8 cellular contexts compared by ENCODE assay signal in the genomic region with DNA sequence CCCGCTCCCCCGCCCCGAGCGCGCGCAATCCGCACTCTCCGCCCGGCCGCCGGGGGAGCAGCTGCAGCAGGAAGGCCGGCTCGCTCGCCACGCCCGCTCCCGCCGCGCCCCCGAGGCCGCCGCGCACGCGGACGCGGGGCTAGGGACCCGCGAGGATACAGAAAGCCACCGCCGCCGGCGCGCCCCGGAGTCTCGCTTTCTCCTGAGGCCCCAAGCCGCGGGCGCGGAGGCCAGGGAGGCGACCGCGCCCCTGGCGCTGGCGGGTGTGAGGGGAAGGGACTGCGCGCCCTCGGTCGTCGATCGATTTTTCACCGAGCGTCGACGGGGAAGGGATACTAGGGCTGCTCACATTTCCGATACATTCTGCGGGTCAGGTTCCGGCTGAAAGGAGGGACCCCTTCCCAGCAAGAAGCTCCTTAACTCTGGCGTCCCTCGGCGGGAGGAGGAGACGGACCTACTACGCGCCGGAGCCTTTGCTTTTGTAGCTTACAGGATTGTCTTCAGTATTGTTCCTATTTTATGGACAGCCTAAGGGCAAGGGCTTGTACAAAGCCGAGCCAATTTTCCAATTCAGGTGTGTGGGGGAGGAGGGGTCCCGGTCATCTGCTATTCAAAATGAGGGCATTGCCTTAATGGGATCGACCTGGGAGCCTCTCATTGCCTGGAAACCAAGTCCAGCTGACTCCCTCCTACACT. TPM values are rescaled to one million over a fixed set of nuclear protein-coding genes. Genes with fewer than 3 reads are reported as not detected.
DNase-seq lines count a peak whose midpoint lies in the region; ATAC-seq and TF ChIP-seq lines count a peak whose summit lies in the region.

No MANE protein-coding gene starts in this region.

- TF ChIP-seq CTCF in GM20000 (IDR thresholded peaks at IDR 0.05; ENCODE audit: extremely low read depth, missing control alignments) (peak; percentile 0), PC-3 (conservative IDR thresholded peaks at IDR 0.05; ENCODE audit: low read depth, low read length) (no peak), fibroblast of mammary gland (conservative IDR thresholded peaks at IDR 0.05; ENCODE audit: control insufficient read depth, insufficient read depth, low read depth, low read length) (no peak)

- H3K9me3 ChIP-seq in HUES48 (ENCODE audit: control insufficient read depth, insufficient read depth, low read length) (no peaks in the 10 kb centered on the region), PC-3 (ENCODE audit: low read length) (no peaks in the 10 kb centered on the region)

- H3K36me3 ChIP-seq in HUES48 (ENCODE audit: control insufficient read depth, insufficient read depth, low read length), result no peaks in the 10 kb centered on the region
- H3K36me3 ChIP-seq in PC-3 (ENCODE audit: low read depth, low read length), result no peaks in the 10 kb centered on the region

- H3K9me3 Mint-ChIP-seq in naive thymus-derived CD8-positive, alpha-beta T cell, result no peaks in the 10 kb centered on the region
- H3K9me3 Mint-ChIP-seq in stimulated activated naive B cell treated with anti-CD40 and anti-IgM and Interleukin-4, amounts not matched to agents 10 μg/mL and 1 μg/mL and 100 μg/mL, for 72 hours, result no peaks in the 10 kb centered on the region

- H3K4me1 ChIP-seq in HUES48 (ENCODE audit: control insufficient read depth, insufficient read depth, low read length), result peaks cover 17% of the 10 kb centered on the region
- peaks cover 33% of the 10 kb centered on the region for H3K4me1 ChIP-seq in PC-3 (ENCODE audit: insufficient read depth, low read length)

- H3K27ac ChIP-seq in HUES48 (ENCODE audit: low read depth, low read length) (peak overlapping the region; percentile 54), PC-3 (ENCODE audit: low read length) (no peak overlapping the region)

- intact Hi-C loops in PC-3 (cut with micrococcal nuclease), result loop anchor here (1.0 to 2.0 kb wide), 2 partner anchors 73 to 190 kb away; no protein-coding TSS in a partner anchor

- H3K27me3 Mint-ChIP-seq in naive thymus-derived CD8-positive, alpha-beta T cell, result peaks cover 13 to 45% (median 20%) of the 10 kb centered on the region in 5 donors
- no peaks in the 10 kb centered on the region for H3K27me3 Mint-ChIP-seq in stimulated activated naive B cell treated with anti-CD40 and anti-IgM and Interleukin-4, amounts not matched to agents 10 μg/mL and 1 μg/mL and 100 μg/mL, for 72 hours

- H3K4me2 ChIP-seq in PC-3 (ENCODE audit: low read length), result peak overlapping the region; percentile 76

- TSS peak; percentile 79 for BruUV-seq in PC-3 (replicated peaks; lab: Mats Ljungman, UMichigan)

- ATAC-seq in PC-3, result peak; percentile 0
- peak; percentile 67 to 69 for ATAC-seq in naive thymus-derived CD8-positive, alpha-beta T cell
- ATAC-seq in stimulated activated naive B cell treated with anti-CD40 and anti-IgM and Interleukin-4, amounts not matched to agents 10 μg/mL and 1 μg/mL and 100 μg/mL, for 72 hours (replicated peaks), result peak; percentile 44 to 60

- H3K27ac Mint-ChIP-seq in naive thymus-derived CD8-positive, alpha-beta T cell, result peak overlapping the region in 6 of 10 donors; percentile 56 to 84 (median 66)
- H3K27ac Mint-ChIP-seq in stimulated activated naive B cell treated with anti-CD40 and anti-IgM and Interleukin-4, amounts not matched to agents 10 μg/mL and 1 μg/mL and 100 μg/mL, for 72 hours, result peak overlapping the region; percentile 76

- no peaks in the 10 kb centered on the region for H3F3A ChIP-seq in PC-3 (ENCODE audit: low read length, unreplicated experiment)

- DNase-seq in COLO829 (ENCODE audit: low spot score) (peak; percentile 56), GM20000 (ENCODE audit: low spot score) (peak; percentile 92), PC-3 (peak; percentile 86), activated T-helper 1 cell treated with Interleukin-2 at 50 U/mL for 16 hours (ENCODE audit: low read depth) (peak; percentile 70), fibroblast of mammary gland (ENCODE audit: low read depth) (peak; percentile 56)
- peak; percentile 61 to 83 (median 74) for DNase-seq in naive thymus-derived CD8-positive, alpha-beta T cell
- DNase-seq in stimulated activated naive B cell treated with anti-CD40 and anti-IgM and Interleukin-4, amounts not matched to agents 10 μg/mL and 1 μg/mL and 100 μg/mL, for 72 hours, result peak; percentile 73

- peaks cover 22% of the 10 kb centered on the region for H3K27me3 ChIP-seq in HUES48 (ENCODE audit: control insufficient read depth, insufficient read depth, low read length)
- H3K27me3 ChIP-seq in PC-3 (ENCODE audit: low read length), result no peaks in the 10 kb centered on the region

- H3K4me1 Mint-ChIP-seq in naive thymus-derived CD8-positive, alpha-beta T cell, result peaks cover 16 to 56% (median 18%) of the 10 kb centered on the region in 4 donors
- peaks cover 48 to 75% of the 10 kb centered on the region in 2 donors for H3K4me1 Mint-ChIP-seq in stimulated activated naive B cell treated with anti-CD40 and anti-IgM and Interleukin-4, amounts not matched to agents 10 μg/mL and 1 μg/mL and 100 μg/mL, for 72 hours

- H3K9me2 ChIP-seq in PC-3 (replicated peaks; ENCODE audit: low read length), result no peaks in the 10 kb centered on the region

- H3K9ac ChIP-seq in HUES48 (ENCODE audit: low read depth, low read length) (peak overlapping the region; percentile 72), PC-3 (ENCODE audit: low read length) (peak overlapping the region; percentile 41)

- H3K4me3 ChIP-seq in HUES48 (ENCODE audit: low read depth, low read length), result peak overlapping the region; percentile 69
- H3K4me3 ChIP-seq in PC-3 (ENCODE audit: low read length), result peak overlapping the region; percentile 69
- H3K4me3 ChIP-seq in fibroblast of mammary gland (ENCODE audit: control insufficient read depth, low read depth, low read length), result peak overlapping the region; percentile 59

- H3K36me3 Mint-ChIP-seq in naive thymus-derived CD8-positive, alpha-beta T cell, result no peaks in the 10 kb centered on the region
- H3K36me3 Mint-ChIP-seq in stimulated activated naive B cell treated with anti-CD40 and anti-IgM and Interleukin-4, amounts not matched to agents 10 μg/mL and 1 μg/mL and 100 μg/mL, for 72 hours, result peaks cover 0 to under 1% of the 10 kb centered on the region in 2 donors

- peak overlapping the region; percentile 63 to 89 (median 82) for H3K4me3 Mint-ChIP-seq in naive thymus-derived CD8-positive, alpha-beta T cell
- peak overlapping the region; percentile 79 to 84 for H3K4me3 Mint-ChIP-seq in stimulated activated naive B cell treated with anti-CD40 and anti-IgM and Interleukin-4, amounts not matched to agents 10 μg/mL and 1 μg/mL and 100 μg/mL, for 72 hours

- no peaks in the 10 kb centered on the region for H4K20me1 ChIP-seq in PC-3 (ENCODE audit: low read length)

- POLR2A ChIA-PET in PC-3 (lab: Charles Lee; ENCODE audit: unreplicated experiment), result interaction anchor here (0.8 kb wide), 1 partner anchor 196 kb away, joined by 14 read pairs; no protein-coding TSS in a partner anchor
- POLR2A ChIA-PET in naive thymus-derived CD8-positive, alpha-beta T cell (lab: Charles Lee), result interaction anchor here (0.6 to 3.6 kb wide), 3 partner anchors 157 to 423 kb away, joined by 3 to 15 read pairs (median 3); partner anchors contain the start of genes INTS4, NARS2 and NDUFC2

- CTCF ChIA-PET in PC-3 (lab: Charles Lee), result interaction anchor here (0.6 to 2.7 kb wide), 5 partner anchors 147 to 339 kb away, joined by 3 to 20 read pairs (median 3); partner anchors contain the start of gene NDUFC2

- H3K79me2 ChIP-seq in PC-3 (ENCODE audit: low read length), result peaks cover 26% of the 10 kb centered on the region

- peak overlapping the region; percentile 85 for H2AFZ ChIP-seq in PC-3 (ENCODE audit: low read length)

RNA-seq across cellular contexts. Expression of gene GAB2, which starts 0.4 kb away (rescaled TPM):
- 7.1 and 10.7 TPM in 2 replicates for total RNA-seq in PC-3 (2014; rRNA removed)
- 1 to 10 TPM; 1.8 to 3.0 TPM for total RNA-seq in naive thymus-derived CD8-positive, alpha-beta T cell
- under 1 TPM in 2 of 3 donors, not detected in 1; 0.16 to 0.23 TPM for polyA plus RNA-seq in naive thymus-derived CD8-positive, alpha-beta T cell

Comparison
In these comparisons a context has a peak if more than half of its experiments do, and no peak if none do; other contexts are left out.
1. ATAC-seq: peak in every context shown above with its lines; median percentile 68 in naive thymus-derived CD8-positive, alpha-beta T cell; 52 in stimulated activated naive B cell treated with anti-CD40 and anti-IgM and Interleukin-4, amounts not matched to agents 10 μg/mL and 1 μg/mL and 100 μg/mL, for 72 hours; 0 in PC-3.